ENCODE assay signal across 26 cellular contexts in genomic region chr1:173545688-173546087, GRCh38. TPM values are rescaled to one million over a fixed set of nuclear protein-coding genes. Genes with fewer than 3 reads are reported as not detected.
DNase-seq lines count a peak whose midpoint lies in the region; ATAC-seq, FAIRE-seq and TF ChIP-seq lines count a peak whose summit lies in the region.
"Had no signal": no experiment of that assay in that cellular context is flagged by ENCODE, and none has a peak within 500 bp of the region (broad histone marks: within the 10 kb centered on the region; RNA-seq: fewer than 3 reads in every experiment).

No MANE protein-coding gene starts in this region.

- in situ Hi-C loops in SK-MEL-5 (cut with HindIII; ENCODE audit: low pct_unique_long_range_greater_than_20kb, low sequenced_read_pairs): no loop called here

- H3K27me3 Mint-ChIP-seq in GM23338 (ENCODE audit: insufficient read depth, low read depth, poor library complexity) (no peaks in the 10 kb centered on the region), endothelial cell (ENCODE audit: unreplicated experiment) (peaks cover 2% of the 10 kb centered on the region)
- H3K27me3 Mint-ChIP-seq: T-cell had no signal

- H3K4me2 ChIP-seq in GM23338: no peak overlapping the region

- FAIRE-seq in H54 (lab: Jason Lieb, UNC): no peak
- FAIRE-seq: GM19239 had no signal

- TF ChIP-seq POLR2A in NB4 (IDR thresholded peaks at IDR 0.05; ENCODE audit: extremely low read depth, insufficient read length) (no peak), H54 (IDR thresholded peaks at IDR 0.05; ENCODE audit: low read depth, low read length) (no peak)

- H3F3A ChIP-seq in GM23338 (replicated peaks; ENCODE audit: low read depth): no peaks in the 10 kb centered on the region

- H3K4me3 ChIP-seq in GM23338 (no peak overlapping the region), NB4 (ENCODE audit: low read depth, low read length) (no peak overlapping the region), epithelial cell of esophagus (ENCODE audit: low read length) (no peak overlapping the region)
- H3K4me3 ChIP-seq: GM23248, HAP-1, SJSA1 had no signal

- H3K4me1 Mint-ChIP-seq in GM23338 (peaks cover 3% of the 10 kb centered on the region; the same call in 1 of the 3 replicates), endothelial cell (ENCODE audit: unreplicated experiment) (no peaks in the 10 kb centered on the region)
- H3K4me1 Mint-ChIP-seq: CD14-positive monocyte had no signal

- H4K20me1 ChIP-seq in GM23338 (replicated peaks; ENCODE audit: insufficient read depth): no peaks in the 10 kb centered on the region

- H3K27ac Mint-ChIP-seq in GM23338: no peak overlapping the region
- H3K27ac Mint-ChIP-seq in endothelial cell (ENCODE audit: unreplicated experiment): no peak overlapping the region
- H3K27ac Mint-ChIP-seq: CD14-positive monocyte; CD8-positive, alpha-beta memory T cell; T-cell had no signal

- TF ChIP-seq CTCF in GM23338 (conservative IDR thresholded peaks at IDR 0.05; ENCODE audit: low read depth in 2 of 2) (peak in 1 of 2 experiments; percentile 37; a peak in 2 of 4 replicates), NB4 (IDR thresholded peaks at IDR 0.05; ENCODE audit: low read depth, low read length) (no peak), epithelial cell of esophagus (IDR thresholded peaks at IDR 0.05; ENCODE audit: insufficient read depth, low read depth, low read length, missing control alignments) (peak; percentile 17), endothelial cell (IDR thresholded peaks at IDR 0.05; ENCODE audit: unreplicated experiment) (no peak)

- peaks cover 7% of the 10 kb centered on the region; the same call in 1 of the 2 replicates for H3K4me1 ChIP-seq in GM23338 (ENCODE audit: insufficient read depth)
- H3K4me1 ChIP-seq: BE2C, HAP-1, SJSA1 had no signal

- DNase-seq in GM23338 (ENCODE audit: low spot score): peak; percentile 16
- DNase-seq in NB4 (ENCODE audit: low read depth): peak; percentile 9
- peak; percentile 52 for DNase-seq in SK-MEL-5 (ENCODE audit: low read depth, low spot score)
- DNase-seq in epithelial cell of esophagus (ENCODE audit: low read depth): no peak
- no peak for DNase-seq in activated CD8-positive, alpha-beta memory T cell treated with anti-CD3 and anti-CD28 coated beads for 24 hours
- DNase-seq in H54 (ENCODE audit: insufficient read length, low spot score): no peak
- DNase-seq in endothelial cell (ENCODE audit: low spot score): no peak
- DNase-seq: 8988T; ACHN; BE2C; CD8-positive, alpha-beta memory T cell; DMS 273 treated with DMSO at 0.1 percent for 48 hours; DMS79 treated with DMSO at 0.1 percent for 48 hours; GM23248; IMR-90; NCI-H2029; NCI-H2227 treated with DMSO at 0.1 percent for 48 hours; NCI-H526 treated with DMSO at 0.1 percent for 48 hours; Right ventricle myocardium superior; T-cell had no signal

- H3K9me3 Mint-ChIP-seq in GM23338 (peaks cover 5% of the 10 kb centered on the region; the same call in 2 of the 3 replicates), endothelial cell (ENCODE audit: unreplicated experiment) (no peaks in the 10 kb centered on the region)

- no peak overlapping the region for H3K4me3 Mint-ChIP-seq in GM23338
- no peak overlapping the region for H3K4me3 Mint-ChIP-seq in endothelial cell (ENCODE audit: unreplicated experiment)
- H3K4me3 Mint-ChIP-seq: CD14-positive monocyte; CD8-positive, alpha-beta memory T cell; T-cell had no signal

- no peaks in the 10 kb centered on the region for H3K27me3 ChIP-seq in GM23338 (ENCODE audit: insufficient read depth)
- H3K27me3 ChIP-seq: SJSA1 had no signal

- no peaks in the 10 kb centered on the region for H3K36me3 ChIP-seq in GM23338 (ENCODE audit: insufficient read depth)
- H3K36me3 ChIP-seq: BE2C, HAP-1, SJSA1 had no signal

- H2AFZ ChIP-seq in GM23338: 0 out of 2 replicates have a peak overlapping the region, but pooled peaks have one; percentile 14
- H2AFZ ChIP-seq: GM23248 had no signal

- H3K36me3 Mint-ChIP-seq in GM23338 (ENCODE audit: low read depth) (no peaks in the 10 kb centered on the region), endothelial cell (ENCODE audit: low read depth, unreplicated experiment) (no peaks in the 10 kb centered on the region)
- H3K36me3 Mint-ChIP-seq: CD14-positive monocyte had no signal

- ATAC-seq in GM23338 (no peak), GM21526 (IDR thresholded peaks at IDR 0.05; ENCODE audit: low FRiP score, unreplicated experiment) (no peak)
- ATAC-seq: T-cell had no signal

- H3K79me2 ChIP-seq in GM23338 (replicated peaks; ENCODE audit: insufficient read depth): no peaks in the 10 kb centered on the region

- no peak overlapping the region for H3K27ac ChIP-seq in GM23338 (ENCODE audit: low read depth)
- H3K27ac ChIP-seq: GM23248, SJSA1 had no signal

- H3K9me2 ChIP-seq in GM23338 (ENCODE audit: insufficient read depth): no peaks in the 10 kb centered on the region

TF ChIP-seq in GM23338, 12 proteins besides CTCF, POLR2A, EP300 and RAD21 (continues in another document):
- TF ChIP-seq NANOG (IDR thresholded peaks at IDR 0.05; ENCODE audit: borderline replicate concordance) (no peak), ZNF114 (CRISPR knock-in tag; IDR thresholded peaks at IDR 0.05) (no peak), REST (IDR thresholded peaks at IDR 0.05; ENCODE audit: unreplicated experiment) (no peak), EZH2phosphoT487 (IDR thresholded peaks at IDR 0.05; ENCODE audit: unreplicated experiment) (no peak), STAT1 (IDR thresholded peaks at IDR 0.05; ENCODE audit: unreplicated experiment) (no peak), ZNF331 (CRISPR knock-in tag; IDR thresholded peaks at IDR 0.05; ENCODE audit: low read depth) (no peak), CREB1 (CRISPR knock-in tag; IDR thresholded peaks at IDR 0.05; ENCODE audit: low read depth) (no peak), POLR2AphosphoS5 (IDR thresholded peaks at IDR 0.05; ENCODE audit: low read depth) (no peak)

RNA-seq across cellular contexts. Expression of gene SLC9C2, which starts 57.2 kb away (rescaled TPM):
- 1.1 TPM in 1 of 2 replicates, not detected in the other for total RNA-seq in GM23338 (2014; rRNA removed; shearing (Covaris generic))
- not detected in 2 replicates for polyA plus RNA-seq in GM23338 (2016; fragmentation: Nextera tagmentation; extraction: Ambion mirVana)
- not detected in 2 replicates for total RNA-seq in SK-MEL-5 (2014; rRNA removed; shearing (Covaris generic))
- polyA plus RNA-seq in SK-MEL-5 (2015; cell fraction: cytosol; rRNA removed): not detected in 2 replicates
- polyA plus RNA-seq in SK-MEL-5 (2015; cell fraction: nucleus; rRNA removed): 0.06 TPM in 1 of 2 replicates, not detected in the other
- total RNA-seq in endothelial cell (ENCODE audit: unreplicated experiment): 0.51 TPM
- total RNA-seq: CD8-positive, alpha-beta memory T cell; GM23248; IMR-90; NCI-H460; Right ventricle myocardium superior; SJSA1; T-cell had no signal
- polyA plus RNA-seq: CD14-positive monocyte; CD8-positive, alpha-beta memory T cell; GM23248; IMR-90 had no signal

Comparison
In these comparisons a context has a peak if more than half of its experiments do, and no peak if none do; other contexts are left out.
1. DNase-seq: peak in GM23338 (single experiment), NB4 (single experiment) and SK-MEL-5 (single experiment); none in epithelial cell of esophagus (single experiment), activated CD8-positive, alpha-beta memory T cell treated with anti-CD3 and anti-CD28 coated beads for 24 hours (single experiment), H54 (single experiment) and endothelial cell (single experiment).